ENCODE assay signal across 11 cellular contexts in the genomic region with DNA sequence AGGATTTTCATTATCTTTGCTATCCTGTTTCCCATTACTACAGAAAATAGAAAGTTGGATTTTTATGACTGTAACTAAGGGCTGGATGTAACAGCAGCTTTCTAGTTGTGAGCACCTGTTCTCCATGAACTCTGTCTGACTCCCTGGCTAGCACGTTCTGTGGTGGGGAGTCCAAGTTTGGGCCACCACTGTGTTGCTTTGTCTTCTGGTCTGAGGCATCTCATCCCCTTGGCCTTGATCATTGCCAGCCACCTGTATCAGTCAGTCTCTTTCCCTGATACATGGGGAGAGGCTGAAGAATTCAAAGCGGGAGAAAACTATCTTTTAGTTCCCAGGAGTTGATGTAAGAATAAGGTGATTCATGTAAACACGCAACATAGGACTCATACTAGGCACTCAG.
"Had no signal": no experiment of that assay in that cellular context is flagged by ENCODE, and none has a peak within 500 bp of the region (broad histone marks: within the 10 kb centered on the region; RNA-seq: fewer than 3 reads in every experiment).

No MANE protein-coding gene starts in this region.

- H3K4me1 ChIP-seq: gastrocnemius medialis, heart left ventricle, left ventricle myocardium inferior, right atrium auricular region, suprapubic skin, transverse colon, vagina had no signal

- H3K27ac ChIP-seq: gastrocnemius medialis, heart left ventricle, left ventricle myocardium inferior, right atrium auricular region, suprapubic skin, transverse colon, vagina had no signal

- H3K9me3 ChIP-seq: gastrocnemius medialis, heart left ventricle, left ventricle myocardium inferior, right atrium auricular region, suprapubic skin, transverse colon, vagina had no signal

- H3K27me3 ChIP-seq: gastrocnemius medialis, heart left ventricle, right atrium auricular region, suprapubic skin, transverse colon, vagina had no signal

- H3K4me3 ChIP-seq: gastrocnemius medialis, heart left ventricle, left ventricle myocardium inferior, right atrium auricular region, suprapubic skin, transverse colon, vagina had no signal

- DNase-seq: activated effector memory CD4-positive, alpha-beta T cell treated with Interleukin-2 at 50 U/mL for 16 hours; aorta; cortex of kidney; kidney; left ventricle myocardium inferior had no signal
